1 cellular context compared by ENCODE assay signal in genomic region chr17:41654134-41654907, GRCh38.
TF ChIP-seq lines count a peak whose summit lies in the region.

No MANE protein-coding gene starts in this region.

TF ChIP-seq in GM12878, 131 proteins besides CTCF, POLR2A, EP300 and RAD21:
- no peak for TF ChIP-seq ZNF207 (IDR thresholded peaks at IDR 0.05; ENCODE audit: borderline replicate concordance)
- no peak for TF ChIP-seq STAT1 (conservative IDR thresholded peaks at IDR 0.05)
- no peak for TF ChIP-seq IRF4 (IDR thresholded peaks at IDR 0.05; ENCODE audit: low read depth, low read length)
- no peak for TF ChIP-seq BCL11A (IDR thresholded peaks at IDR 0.05; ENCODE audit: low read depth, low read length)
- no peak for TF ChIP-seq NR2F1 (conservative IDR thresholded peaks at IDR 0.05)
- TF ChIP-seq ZBTB11 (CRISPR knock-in tag; IDR thresholded peaks at IDR 0.05), result no peak
- no peak for TF ChIP-seq NFIC (IDR thresholded peaks at IDR 0.05; ENCODE audit: low read depth, low read length)
- no peak for TF ChIP-seq EED (IDR thresholded peaks at IDR 0.05; ENCODE audit: low read depth)
- TF ChIP-seq KAT2A (conservative IDR thresholded peaks at IDR 0.05; ENCODE audit: control insufficient read depth, low read depth, low read length), result no peak
- no peak for TF ChIP-seq PKNOX1 (IDR thresholded peaks at IDR 0.05)
- no peak for TF ChIP-seq SREBF2 (IDR thresholded peaks at IDR 0.05; ENCODE audit: low read length)
- TF ChIP-seq BCLAF1 (IDR thresholded peaks at IDR 0.05), result no peak
